ENCODE assay signal across 24 cellular contexts in genomic region chr2:103135679-103136078, GRCh38.
"Had no signal": no experiment of that assay in that cellular context is flagged by ENCODE, and none has a peak within 500 bp of the region (broad histone marks: within the 10 kb centered on the region; RNA-seq: fewer than 3 reads in every experiment).

No MANE protein-coding gene starts in this region.

- H3K9me3 ChIP-seq: gastroesophageal sphincter, lower lobe of right lung, suprapubic skin, tibial artery, upper lobe of right lung had no signal

- H2AFZ ChIP-seq: neural progenitor cell had no signal

- H3K36me3 ChIP-seq: breast epithelium, gastroesophageal sphincter, heart left ventricle, lower lobe of right lung, neural progenitor cell, spleen, suprapubic skin, tibial artery, upper lobe of right lung had no signal

- DNase-seq: activated CD4-positive, alpha-beta T cell treated with anti-CD3 and anti-CD28 coated beads for 4 hours; activated CD4-positive, alpha-beta T cell treated with anti-CD3 and anti-CD28 coated beads, Interleukin-2, amount 50 U/mL, for 4 hours; activated CD4-positive, CD25-positive, alpha-beta regulatory T cell; activated CD8-positive, alpha-beta memory T cell treated with anti-CD3 and anti-CD28 coated beads, Interleukin-2, amount 50 U/mL, for 4 hours; activated gamma-delta T cell; activated naive CD4-positive, alpha-beta T cell treated with anti-CD3 and anti-CD28 coated beads, Interleukin-2, amount 10 ng/mL, durations not matched to agents 7 days and 5 days; activated naive CD8-positive, alpha-beta T cell treated with anti-CD3 and anti-CD28 coated beads, Interleukin-2, amount 50 U/mL, for 24 hours; activated T-cell treated with anti-CD3 and anti-CD28 coated beads, Interleukin-2, amount 50 U/mL, for 24 hours; amygdala; central memory CD4-positive, alpha-beta T cell; heart left ventricle; lower lobe of right lung; mesendoderm; natural killer cell; posterior cingulate gyrus; right cardiac atrium; stimulated activated naive CD4-positive, alpha-beta T cell; tibial artery; upper lobe of right lung had no signal

- H3K4me1 ChIP-seq: breast epithelium, gastroesophageal sphincter, heart left ventricle, lower lobe of right lung, spleen, suprapubic skin, tibial artery, upper lobe of right lung had no signal

- H3K27ac ChIP-seq: breast epithelium, gastroesophageal sphincter, heart left ventricle, lower lobe of right lung, neural progenitor cell, spleen, suprapubic skin, tibial artery, upper lobe of right lung had no signal

- H3K4me3 ChIP-seq: breast epithelium, gastroesophageal sphincter, heart left ventricle, lower lobe of right lung, neural progenitor cell, spleen, suprapubic skin, tibial artery, upper lobe of right lung had no signal

- H3K4me2 ChIP-seq: neural progenitor cell had no signal

- H3K27me3 ChIP-seq: breast epithelium, gastroesophageal sphincter, heart left ventricle, neural progenitor cell, spleen, suprapubic skin, tibial artery, upper lobe of right lung had no signal
